Comparison of ENCODE assay signal across 9 cellular contexts in the genomic region with DNA sequence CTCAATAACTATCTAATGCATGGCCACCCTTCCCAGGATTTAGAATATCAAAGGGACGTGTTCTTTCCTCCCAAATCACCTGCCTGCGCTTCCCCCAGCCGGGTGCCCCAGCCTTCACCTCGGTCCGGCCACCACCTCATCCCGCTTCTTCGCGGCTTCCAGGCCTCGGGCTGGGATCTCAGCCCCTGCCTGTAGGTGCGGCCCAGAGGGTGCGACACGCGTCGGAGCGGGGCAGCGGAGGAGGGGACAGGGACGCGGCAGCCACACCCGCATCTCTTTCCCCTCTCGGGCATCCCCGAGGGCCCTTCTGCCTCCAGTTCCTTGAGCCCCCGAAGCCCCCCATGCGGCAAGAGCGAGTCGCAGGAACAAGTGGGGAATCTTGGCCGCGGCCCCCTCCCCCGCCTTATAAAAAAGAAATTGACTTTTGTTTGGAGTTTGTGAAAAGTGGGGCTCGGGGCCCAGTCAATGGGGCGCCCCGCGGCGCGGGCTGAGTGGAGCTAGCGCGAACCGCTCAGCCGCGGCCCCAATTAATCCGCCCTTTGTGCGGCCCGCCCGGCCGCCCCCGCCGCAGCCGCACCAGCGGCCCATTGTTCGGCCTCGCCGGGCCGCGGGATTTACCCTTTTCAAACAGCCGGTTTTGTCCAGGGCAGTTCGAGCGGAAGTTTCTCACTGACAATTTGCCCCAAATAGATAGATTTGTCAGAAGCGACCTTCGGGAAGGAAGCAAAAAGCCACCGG. TPM values are rescaled to one million over a fixed set of nuclear protein-coding genes. Genes with fewer than 3 reads are reported as not detected.
DNase-seq lines count a peak whose midpoint lies in the region; ATAC-seq lines count a peak whose summit lies in the region.
"Had no signal": no experiment of that assay in that cellular context is flagged by ENCODE, and none has a peak within 500 bp of the region (broad histone marks: within the 10 kb centered on the region; RNA-seq: fewer than 3 reads in every experiment).

No MANE protein-coding gene starts in this region.

- peak overlapping the region; percentile 44 to 79 (median 70) for H3K4me3 Mint-ChIP-seq in CD4-positive, alpha-beta memory T cell

- H3K4me3 ChIP-seq in CD4-positive, alpha-beta memory T cell (ENCODE audit: low read length in 2 of 2), result peak overlapping the region in 1 of 2 donors; percentile 35
- H3K4me3 ChIP-seq in ectodermal cell (ENCODE audit: insufficient read depth, low read depth, low read length) (peak overlapping the region; percentile 20), neuronal stem cell (ENCODE audit: low read length in 2 of 2) (peak overlapping the region; percentile 24 to 47)

- H3K36me3 ChIP-seq in CD4-positive, alpha-beta memory T cell (ENCODE audit: insufficient read depth, low read length), result no peaks in the 10 kb centered on the region
- H3K36me3 ChIP-seq in ectodermal cell (ENCODE audit: control insufficient read depth, insufficient read depth, low read length) (no peaks in the 10 kb centered on the region), neuronal stem cell (replicated peaks in 1 of 2; ENCODE audit: control insufficient read depth in 2 of 2, insufficient read depth in 2 of 2, low read length in 2 of 2) (no peaks in the 10 kb centered on the region)

- POLR2A ChIA-PET in CD4-positive, alpha-beta memory T cell (lab: Charles Lee; ENCODE audit: partially characterized antibody), result interaction anchor here (1.0 kb wide), 1 partner anchor 12 kb away, joined by 3 read pairs; no protein-coding TSS in a partner anchor

- intact Hi-C loops in CD4-positive, alpha-beta memory T cell (cut with micrococcal nuclease), result loop anchor here (5.0 kb wide), 1 partner anchor 40 kb away; no protein-coding TSS in a partner anchor

- peaks cover 0 to 2% (median 0%) of the 10 kb centered on the region in 8 donors for H3K9me3 Mint-ChIP-seq in CD4-positive, alpha-beta memory T cell

- H3K36me3 Mint-ChIP-seq in CD4-positive, alpha-beta memory T cell, result no peaks in the 10 kb centered on the region

- H3K18ac ChIP-seq in neuronal stem cell (ENCODE audit: low read length), result peak overlapping the region; percentile 98

- peaks cover 9 to 23% (median 14%) of the 10 kb centered on the region in 4 donors for H3K4me1 Mint-ChIP-seq in CD4-positive, alpha-beta memory T cell

- H3K9ac ChIP-seq in neuronal stem cell (ENCODE audit: low read depth, low read length, poor library complexity), result peak overlapping the region; percentile 65

- H4K91ac ChIP-seq in neuronal stem cell (ENCODE audit: low read depth, low read length, poor library complexity), result no peak overlapping the region

- peaks cover 68 to 80% of the 10 kb centered on the region in 2 donors for H3K27me3 Mint-ChIP-seq in CD4-positive, alpha-beta memory T cell

- H3K27ac ChIP-seq in CD4-positive, alpha-beta memory T cell (ENCODE audit: low read depth, low read length), result no peak overlapping the region
- H3K27ac ChIP-seq in ectodermal cell (ENCODE audit: insufficient read depth, low read depth, low read length, poor library complexity, severe bottlenecking) (no peak overlapping the region), neuronal stem cell (replicated peaks; ENCODE audit: low read length) (peak overlapping the region; percentile 90)

- H3K27me3 ChIP-seq in CD4-positive, alpha-beta memory T cell (ENCODE audit: insufficient read depth, low read length), result peaks cover 49% of the 10 kb centered on the region
- peaks cover 99% of the 10 kb centered on the region for H3K27me3 ChIP-seq in ectodermal cell (ENCODE audit: control insufficient read depth, insufficient read depth, low read length, poor library complexity, severe bottlenecking)
- peaks cover 4 to 82% (median 17%) of the 10 kb centered on the region in 3 experiments for H3K27me3 ChIP-seq in neuronal stem cell (ENCODE audit: control insufficient read depth in 3 of 3, insufficient read depth in 3 of 3, low read depth in 1 of 3, low read length in 3 of 3)

- ATAC-seq in GM18511 (IDR thresholded peaks at IDR 0.05; ENCODE audit: unreplicated experiment) (no peak), GM18868 (IDR thresholded peaks at IDR 0.05; ENCODE audit: unreplicated experiment) (no peak), GM21717 (IDR thresholded peaks at IDR 0.05; ENCODE audit: unreplicated experiment) (no peak)

- H2BK12ac ChIP-seq in neuronal stem cell (ENCODE audit: low read length), result no peak overlapping the region

- no peak overlapping the region for H3K27ac Mint-ChIP-seq in CD4-positive, alpha-beta memory T cell

- peak overlapping the region; percentile 19 for H2BK5ac ChIP-seq in neuronal stem cell (ENCODE audit: low read length)

- H2AFZ ChIP-seq in neuronal stem cell (ENCODE audit: low read length), result peak overlapping the region; percentile 79

- no peaks in the 10 kb centered on the region for H3K79me1 ChIP-seq in neuronal stem cell (ENCODE audit: low read depth, low read length)

- no peak overlapping the region for H4K8ac ChIP-seq in neuronal stem cell (ENCODE audit: low read depth, low read length)

- peak overlapping the region; percentile 78 for H2AK5ac ChIP-seq in neuronal stem cell (ENCODE audit: low read depth, low read length)

- peaks cover 18% of the 10 kb centered on the region for H3K4me1 ChIP-seq in CD4-positive, alpha-beta memory T cell (ENCODE audit: insufficient read depth, low read length)
- H3K4me1 ChIP-seq in ectodermal cell (ENCODE audit: control insufficient read depth, insufficient read depth, low read length), result peaks cover 31% of the 10 kb centered on the region
- H3K4me1 ChIP-seq in neuronal stem cell (ENCODE audit: control insufficient read depth in 2 of 2, insufficient read depth in 1 of 2, low read depth in 1 of 2, low read length in 2 of 2), result peaks cover 15 to 17% of the 10 kb centered on the region in 2 donors

- peak overlapping the region; percentile 33 for H3K14ac ChIP-seq in neuronal stem cell (ENCODE audit: low read length)

- H2BK120ac ChIP-seq in neuronal stem cell (ENCODE audit: low read depth, low read length), result peak overlapping the region; percentile 78

- H3K9me3 ChIP-seq in CD4-positive, alpha-beta memory T cell (ENCODE audit: control insufficient read depth in 1 of 2, low read length in 2 of 2), result no peaks in the 10 kb centered on the region
- H3K9me3 ChIP-seq in ectodermal cell (ENCODE audit: control insufficient read depth, low read length) (no peaks in the 10 kb centered on the region), neuronal stem cell (replicated peaks in 1 of 2; ENCODE audit: control insufficient read depth in 2 of 2, insufficient read depth in 1 of 2, low read depth in 1 of 2, low read length in 2 of 2) (no peaks in the 10 kb centered on the region)

- H3K4me2 ChIP-seq in neuronal stem cell (ENCODE audit: insufficient read depth, low read length, poor library complexity, severe bottlenecking), result peak overlapping the region; percentile 67

- peak overlapping the region; percentile 35 for H2BK15ac ChIP-seq in neuronal stem cell (ENCODE audit: low read length)

- H3K23ac ChIP-seq in neuronal stem cell (ENCODE audit: low read depth, low read length, poor library complexity), result no peak overlapping the region

- no peak for DNase-seq in CD4-positive, alpha-beta memory T cell
- peak; percentile 16 for DNase-seq in NAMALWA (ENCODE audit: low spot score)
- DNase-seq in neuronal stem cell (ENCODE audit: low spot score), result peak; percentile 95
- DNase-seq in NCI-H1694 treated with DMSO at 0.1 percent for 48 hours (lab: John Stamatoyannopoulos, UW), result no peak
- DNase-seq: activated CD4-positive, alpha-beta T cell treated with anti-CD3 and anti-CD28 coated beads, Interleukin-2, amount 50 U/mL, for 4 hours had no signal

- CTCF ChIA-PET in CD4-positive, alpha-beta memory T cell (lab: Charles Lee; ENCODE audit: partially characterized antibody), result no interaction called here

- peak overlapping the region; percentile 97 for H3K4ac ChIP-seq in neuronal stem cell (ENCODE audit: low read length)

- 0 to 1% methylated on average over 58 to 59 of the region's 59 CpGs for WGBS in ectodermal cell, 2 experiments
- WGBS in neuronal stem cell (ENCODE audit: extremely low coverage in 2 of 2, insufficient read length in 2 of 2, insufficient replicate concordance in 1 of 2), 2 donors, result no CpG with 5 or more reads among the region's 59 CpGs

RNA-seq across cellular contexts. Expression of a gene that starts 8.4 kb away (rescaled TPM):
- not detected for total RNA-seq in CD4-positive, alpha-beta memory T cell
- not detected for polyA plus RNA-seq in CD4-positive, alpha-beta memory T cell
- 0.63 TPM for polyA plus RNA-seq in ectodermal cell (2013, experiment 1 of 4)
- polyA plus RNA-seq in ectodermal cell (2013, experiment 2 of 4), result 1.0 TPM
- 0.37 TPM for polyA plus RNA-seq in ectodermal cell (2013, experiment 3 of 4)
- 0.73 TPM for polyA plus RNA-seq in ectodermal cell (2013, experiment 4 of 4)
- 0.45 TPM for polyA plus RNA-seq in neuronal stem cell (2013, experiment 1 of 2)
- polyA plus RNA-seq in neuronal stem cell (2013, experiment 2 of 2), result 0.42 TPM

Comparison
In these comparisons a context has a peak if more than half of its experiments do, and no peak if none do; other contexts are left out.
1. DNase-seq: peak in NAMALWA (single experiment) and neuronal stem cell (single experiment); none in CD4-positive, alpha-beta memory T cell (0 of 5) and NCI-H1694 treated with DMSO at 0.1 percent for 48 hours (single experiment).